In genomic region chr13:108426893-108427292, GRCh38 we compare ENCODE assay signal across 1 cellular context.
TF ChIP-seq lines count a peak whose summit lies in the region.

No MANE protein-coding gene starts in this region.

TF ChIP-seq in GM23338, 12 proteins besides CTCF, POLR2A, EP300 and RAD21:
- TF ChIP-seq ETS1 (IDR thresholded peaks at IDR 0.05): no peak
- no peak for TF ChIP-seq STAT1 (IDR thresholded peaks at IDR 0.05; ENCODE audit: unreplicated experiment)
- no peak for TF ChIP-seq ZNF462 (CRISPR knock-in tag; IDR thresholded peaks at IDR 0.05)
- TF ChIP-seq REST (IDR thresholded peaks at IDR 0.05; ENCODE audit: unreplicated experiment): no peak
- no peak for TF ChIP-seq NANOG (IDR thresholded peaks at IDR 0.05; ENCODE audit: borderline replicate concordance)
- TF ChIP-seq JUNB (IDR thresholded peaks at IDR 0.05; ENCODE audit: unreplicated experiment): no peak
- TF ChIP-seq CREB1 (CRISPR knock-in tag; IDR thresholded peaks at IDR 0.05; ENCODE audit: low read depth): no peak
- no peak for TF ChIP-seq ZNF331 (CRISPR knock-in tag; IDR thresholded peaks at IDR 0.05; ENCODE audit: low read depth)
- no peak for TF ChIP-seq EZH2phosphoT487 (IDR thresholded peaks at IDR 0.05; ENCODE audit: unreplicated experiment)
- no peak for TF ChIP-seq ZNF114 (CRISPR knock-in tag; IDR thresholded peaks at IDR 0.05)
- TF ChIP-seq EZH2 (IDR thresholded peaks at IDR 0.05; ENCODE audit: low read depth, unreplicated experiment): no peak
- no peak for TF ChIP-seq POLR2AphosphoS5 (IDR thresholded peaks at IDR 0.05; ENCODE audit: low read depth)
